9 cellular contexts compared by ENCODE assay signal in genomic region chr19:18203408-18203862, GRCh38. TPM values are rescaled to one million over a fixed set of nuclear protein-coding genes. Genes with fewer than 3 reads are reported as not detected.
A peak's percentile ranks its signal among the peaks of the same experiment; 100 is the strongest.
DNase-seq lines count a peak whose midpoint lies in the region; ATAC-seq, FAIRE-seq and TF ChIP-seq lines count a peak whose summit lies in the region.
"Had no signal": no experiment of that assay in that cellular context is flagged by ENCODE, and none has a peak within 500 bp of the region (broad histone marks: within the 10 kb centered on the region; RNA-seq: fewer than 3 reads in every experiment).

No MANE protein-coding gene starts in this region.

- H3K9me3 Mint-ChIP-seq in activated CD4-positive, alpha-beta memory T cell treated with anti-CD3 and anti-CD28 coated beads for 36 hours, result no peaks in the 10 kb centered on the region

- no peak for FAIRE-seq in H54 (lab: Jason Lieb, UNC)

- POLR2A ChIA-PET in activated CD4-positive, alpha-beta memory T cell treated with anti-CD3 and anti-CD28 coated beads for 36 hours (lab: Charles Lee), result interaction anchor here (0.5 to 1.5 kb wide), 7 partner anchors 11 to 178 kb away, joined by 3 to 8 read pairs (median 4); partner anchors contain the start of genes JUND, LSM4 and MPV17L2

- peaks cover 21% of the 10 kb centered on the region for H3K4me1 Mint-ChIP-seq in activated CD4-positive, alpha-beta memory T cell treated with anti-CD3 and anti-CD28 coated beads for 36 hours (ENCODE audit: low read depth)

- H3K4me3 ChIP-seq in DOHH2 (ENCODE audit: low read length) (peak overlapping the region; percentile 98), ovary (peak overlapping the region; percentile 68)

- peak overlapping the region; percentile 95 for H3K4me2 ChIP-seq in DOHH2 (ENCODE audit: low read length)

- peaks cover 15% of the 10 kb centered on the region for H3F3A ChIP-seq in DOHH2 (ENCODE audit: control insufficient read depth, insufficient read depth)

- H3K4me3 Mint-ChIP-seq in activated CD4-positive, alpha-beta memory T cell treated with anti-CD3 and anti-CD28 coated beads for 36 hours, result peak overlapping the region; percentile 93

- ATAC-seq in HG02870 (IDR thresholded peaks at IDR 0.05; ENCODE audit: unreplicated experiment), result peak; percentile 1

- H3K79me2 ChIP-seq in DOHH2 (ENCODE audit: control insufficient read depth, low read length), result peaks cover 35% of the 10 kb centered on the region

- H4K20me1 ChIP-seq in DOHH2 (ENCODE audit: control insufficient read depth, insufficient read depth, low read depth, low read length), result no peaks in the 10 kb centered on the region

- peaks cover 38% of the 10 kb centered on the region for H3K36me3 ChIP-seq in DOHH2 (ENCODE audit: control insufficient read depth, low read length)
- H3K36me3 ChIP-seq in ovary, result no peaks in the 10 kb centered on the region

- TF ChIP-seq POLR2A in ovary (IDR thresholded peaks at IDR 0.05) (no peak), H54 (IDR thresholded peaks at IDR 0.05; ENCODE audit: low read depth, low read length) (no peak)

- intact Hi-C loops in activated CD4-positive, alpha-beta memory T cell treated with anti-CD3 and anti-CD28 coated beads for 36 hours (cut with micrococcal nuclease), result loop anchor here (5.0 kb wide), 1 partner anchor 214 kb away; the partner anchor contains the start of gene SSBP4
- intact Hi-C loops in ovary (cut with DNase I), result loop anchor here in 2 of 4 donors (5.0 to 10.0 kb wide), 2 partner anchors 124 to 211 kb away; partner anchors contain the start of gene SSBP4 (in 1 of the 2)

- peaks cover 2% of the 10 kb centered on the region for H3K27me3 Mint-ChIP-seq in activated CD4-positive, alpha-beta memory T cell treated with anti-CD3 and anti-CD28 coated beads for 36 hours

- CTCF ChIA-PET in activated CD4-positive, alpha-beta memory T cell treated with anti-CD3 and anti-CD28 coated beads for 36 hours (lab: Charles Lee), result interaction anchor here (0.6 to 8.4 kb wide), 10 partner anchors 9 to 247 kb away, joined by 3 to 170 read pairs (median 5); partner anchors contain the start of genes LSM4 and MPV17L2

- peak overlapping the region; percentile 65 for H3K27ac Mint-ChIP-seq in activated CD4-positive, alpha-beta memory T cell treated with anti-CD3 and anti-CD28 coated beads for 36 hours

- H3K9me3 ChIP-seq in DOHH2 (ENCODE audit: control insufficient read depth, insufficient read depth, low read length) (no peaks in the 10 kb centered on the region), ovary (no peaks in the 10 kb centered on the region)

- H3K9me2 ChIP-seq in DOHH2 (replicated peaks; ENCODE audit: control insufficient read depth, low read length), result no peaks in the 10 kb centered on the region

- DNase-seq in activated CD4-positive, alpha-beta memory T cell treated with anti-CD3 and anti-CD28 coated beads for 36 hours, result peak; percentile 56
- DNase-seq in globus pallidus (ENCODE audit: low spot score) (peak; percentile 64), ovary (peak in 4 of 5 donors; percentile 63 to 82 (median 74)), NAMALWA (ENCODE audit: low spot score) (no peak), H54 (ENCODE audit: insufficient read length, low spot score) (no peak), mucosa of gallbladder (ENCODE audit: low spot score) (no peak)

- H3K4me1 ChIP-seq in DOHH2 (ENCODE audit: control insufficient read depth, low read length) (peaks cover 33% of the 10 kb centered on the region), ovary (ENCODE audit: insufficient read depth) (peaks cover 12% of the 10 kb centered on the region)

- H3K36me3 Mint-ChIP-seq in activated CD4-positive, alpha-beta memory T cell treated with anti-CD3 and anti-CD28 coated beads for 36 hours, result peaks cover 8% of the 10 kb centered on the region

- 0 to 1% (median 0%) methylated on average over 28 to 38 of the region's 38 CpGs for WGBS in ovary, 3 donors

- peak; percentile 9 for TF ChIP-seq CTCF in DOHH2 (IDR thresholded peaks at IDR 0.05; ENCODE audit: low read depth, low read length, poor library complexity, severe bottlenecking)
- no peak for TF ChIP-seq CTCF in ovary (IDR thresholded peaks at IDR 0.05)

- TF ChIP-seq EP300 in ovary (IDR thresholded peaks at IDR 0.05), result no peak

- H3K27me3 ChIP-seq in DOHH2 (ENCODE audit: control insufficient read depth, low read length), result no peaks in the 10 kb centered on the region
- no peaks in the 10 kb centered on the region for H3K27me3 ChIP-seq in ovary

- H3K27ac ChIP-seq in DOHH2 (ENCODE audit: low read depth, low read length) (peak overlapping the region; percentile 68), ovary (peak overlapping the region; percentile 58 to 71)

RNA-seq across cellular contexts. Expression of gene RAB3A, which starts 0.4 kb away (rescaled TPM):
- total RNA-seq in activated CD4-positive, alpha-beta memory T cell treated with anti-CD3 and anti-CD28 coated beads for 36 hours, result 1 to 10 TPM; 3.9 to 4.3 TPM
- total RNA-seq in ovary, result 10 to 100 TPM in 2 of 7 donors, 1 to 10 TPM in 5; 1.9 to 32.9 (median 9.0) TPM
- 1 to 10 TPM; 5.5 to 7.9 TPM for polyA plus RNA-seq in ovary
- total RNA-seq in mucosa of gallbladder, result 5.5 TPM

RNA-seq across cellular contexts. Expression of gene MPV17L2, which starts 10.4 kb away (rescaled TPM):
- total RNA-seq in activated CD4-positive, alpha-beta memory T cell treated with anti-CD3 and anti-CD28 coated beads for 36 hours, result 1 to 10 TPM; 6.4 to 7.3 TPM
- total RNA-seq in ovary (10 to 100 TPM in 2 of 7 donors, 1 to 10 TPM in 5; 6.9 to 15.2 (median 8.6) TPM), mucosa of gallbladder (9.3 TPM)
- 10 to 100 TPM in 1 of 2 donors, 1 to 10 TPM in 1; 3.5 to 12.0 TPM for polyA plus RNA-seq in ovary

RNA-seq across cellular contexts. Expression of gene PDE4C, which starts 22.8 kb away (rescaled TPM):
- not detected for total RNA-seq in activated CD4-positive, alpha-beta memory T cell treated with anti-CD3 and anti-CD28 coated beads for 36 hours
- 1 to 10 TPM in 4 of 7 donors, under 1 TPM in 2, not detected in 1; 0.57 to 1.7 (median 1.1) TPM for total RNA-seq in ovary
- polyA plus RNA-seq in ovary, result under 1 TPM; 0.50 to 0.67 TPM
- 2.1 TPM for total RNA-seq in mucosa of gallbladder
- total RNA-seq: T-helper 1 cell treated with Interleukin-12 subunit alpha and Interleukin-12 subunit beta and Interleukin-4 antibody, amounts not matched to agents 30 ng/mL and 1 ng/mL, for 36 hours had no signal

RNA-seq across cellular contexts. Expression of gene IFI30, which starts 29.8 kb away (rescaled TPM):
- total RNA-seq in activated CD4-positive, alpha-beta memory T cell treated with anti-CD3 and anti-CD28 coated beads for 36 hours, result 10 to 100 TPM; 23.7 to 26.9 TPM
- total RNA-seq in ovary (10 to 100 TPM; 10.1 to 70.9 (median 16.1) TPM), mucosa of gallbladder (44.7 TPM)
- polyA plus RNA-seq in ovary, result 10 to 100 TPM; 21.8 to 34.4 TPM

RNA-seq across cellular contexts. Expression of gene PIK3R2, which starts 50.5 kb away (rescaled TPM):
- total RNA-seq in activated CD4-positive, alpha-beta memory T cell treated with anti-CD3 and anti-CD28 coated beads for 36 hours, result 10 to 100 TPM; 14.9 to 19.1 TPM
- total RNA-seq in ovary (10 to 100 TPM; 16.5 to 63.2 (median 48.9) TPM), mucosa of gallbladder (74.2 TPM)
- 10 to 100 TPM; 12.8 to 13.6 TPM for polyA plus RNA-seq in ovary

Comparison
In these comparisons a context has a peak if more than half of its experiments do, and no peak if none do; other contexts are left out.
1. DNase-seq: peak in activated CD4-positive, alpha-beta memory T cell treated with anti-CD3 and anti-CD28 coated beads for 36 hours (single experiment), globus pallidus (single experiment) and ovary (4 of 5); none in NAMALWA (single experiment), H54 (single experiment) and mucosa of gallbladder (single experiment).